ENCODE assay signal across 20 cellular contexts in genomic region chr6:27492776-27493175, GRCh38.
"Had no signal": no experiment of that assay in that cellular context is flagged by ENCODE, and none has a peak within 500 bp of the region (broad histone marks: within the 10 kb centered on the region; RNA-seq: fewer than 3 reads in every experiment).

No MANE protein-coding gene starts in this region.

- ATAC-seq: gastroesophageal sphincter; left cardiac atrium; lower lobe of right lung; right cardiac atrium; stimulated activated effector memory CD8-positive, alpha-beta T cell treated with anti-CD3 and anti-CD28 coated beads, Interleukin-12 subunit alpha, Interleukin-12 subunit beta, amount 100 ng/mL, for 72 hours; stimulated activated naive CD8-positive, alpha-beta T cell treated with anti-CD3 and anti-CD28 coated beads, Interleukin-15, Interleukin-2, amounts not matched to agents 100 U/mL and 50 U/mL, for 24 hours had no signal

- DNase-seq: esophagus squamous epithelium; foreskin fibroblast; immature natural killer cell; kidney; left cardiac atrium; left ventricle myocardium inferior; lower lobe of right lung; mesenchymal stem cell; naive B cell; posterior cingulate gyrus; right cardiac atrium; stimulated activated CD4-positive, alpha-beta T cell treated with anti-CD3 and anti-CD28 coated beads, Interleukin-4, amount 100 ng/mL, for 1 hour; stimulated activated CD8-positive, alpha-beta memory T cell treated with anti-CD3 and anti-CD28 coated beads, Interleukin-4, amount 100 ng/mL, for 48 hours; stimulated activated naive CD8-positive, alpha-beta T cell treated with anti-CD3 and anti-CD28 coated beads, Interleukin-15, Interleukin-2, amounts not matched to agents 100 U/mL and 50 U/mL, for 24 hours; tibial artery; upper lobe of left lung; uterus had no signal

- H3K9me3 Mint-ChIP-seq: nephron; stimulated activated effector memory CD8-positive, alpha-beta T cell treated with anti-CD3 and anti-CD28 coated beads, Interleukin-12 subunit alpha, Interleukin-12 subunit beta, amount 100 ng/mL, for 72 hours had no signal

- H3K4me3 Mint-ChIP-seq: immature natural killer cell; naive B cell; nephron; stimulated activated effector memory CD8-positive, alpha-beta T cell treated with anti-CD3 and anti-CD28 coated beads, Interleukin-12 subunit alpha, Interleukin-12 subunit beta, amount 100 ng/mL, for 72 hours had no signal

- H3K27ac Mint-ChIP-seq: immature natural killer cell; nephron; stimulated activated effector memory CD8-positive, alpha-beta T cell treated with anti-CD3 and anti-CD28 coated beads, Interleukin-12 subunit alpha, Interleukin-12 subunit beta, amount 100 ng/mL, for 72 hours had no signal
